ENCODE assay signal across 23 cellular contexts in the genomic region with DNA sequence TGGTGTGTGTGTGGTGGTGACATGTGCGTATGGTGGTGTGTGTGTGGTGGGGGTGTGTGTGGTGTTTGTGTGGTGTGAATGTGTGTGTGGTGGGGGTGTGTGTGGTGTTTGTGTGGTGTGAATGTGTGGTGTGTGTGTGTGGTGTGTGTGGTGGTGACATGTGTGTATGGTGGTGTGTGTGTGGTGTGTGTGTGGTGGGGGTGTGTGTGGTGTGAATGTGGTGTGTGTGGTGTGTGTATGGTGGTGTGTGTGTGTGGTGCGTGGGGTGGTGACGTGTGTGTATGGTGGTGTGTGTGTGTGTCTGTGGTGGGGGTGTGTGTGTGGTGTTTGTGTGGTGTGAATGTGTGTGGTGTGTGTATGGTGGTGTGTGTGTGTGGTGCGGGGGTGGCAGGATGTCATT.
"Had no signal": no experiment of that assay in that cellular context is flagged by ENCODE, and none has a peak within 500 bp of the region (broad histone marks: within the 10 kb centered on the region; RNA-seq: fewer than 3 reads in every experiment).

No MANE protein-coding gene starts in this region.

- H3K36me3 ChIP-seq: cardiac muscle cell, SJSA1 had no signal

- H3K36me3 Mint-ChIP-seq: activated naive CD8-positive, alpha-beta T cell; brain had no signal

- H3K4me3 ChIP-seq: cardiac muscle cell, SJSA1 had no signal

- ATAC-seq: activated CD4-positive, CD25-positive, alpha-beta regulatory T cell treated with anti-CD3 and anti-CD28 coated beads, Interleukin-2, amount 50 U/mL, for 24 hours; activated CD8-positive, alpha-beta T cell treated with anti-CD3 and anti-CD28 coated beads, Interleukin-2, amount 10 ng/mL, durations not matched to agents 7 days and 5 days; activated T-cell treated with anti-CD3 and anti-CD28 coated beads, Interleukin-2, amount 50 U/mL, for 4 hours; Panc1 had no signal

- H3K27me3 Mint-ChIP-seq: brain had no signal

- DNase-seq: activated CD4-positive, alpha-beta T cell treated with anti-CD3 and anti-CD28 coated beads for 4 hours; activated CD8-positive, alpha-beta T cell treated with anti-CD3 and anti-CD28 coated beads, Interleukin-2, amount 10 ng/mL, durations not matched to agents 7 days and 5 days; activated effector memory CD4-positive, alpha-beta T cell treated with anti-CD3 and anti-CD28 coated beads, Interleukin-2, amount 50 U/mL, for 16 hours; activated naive CD4-positive, alpha-beta T cell treated with anti-CD3 and anti-CD28 coated beads for 36 hours; activated T-cell treated with anti-CD3 and anti-CD28 coated beads, Interleukin-2, amount 50 U/mL, for 4 hours; amygdala; NCI-H1092; NCI-H1417; NCI-H1694 treated with DMSO at 0.1 percent for 48 hours; NCI-H2029 treated with DMSO at 0.1 percent for 48 hours; NCI-H345; NCI-H510A; NCI-H526 treated with DMSO at 0.1 percent for 48 hours; NCI-H82; Right ventricle myocardium superior; RPMI8226 had no signal

- H3K27ac Mint-ChIP-seq: activated naive CD4-positive, alpha-beta T cell treated with anti-CD3 and anti-CD28 coated beads for 36 hours; activated naive CD8-positive, alpha-beta T cell; T-helper 1 cell treated with Interleukin-12 subunit alpha and Interleukin-12 subunit beta and Interleukin-4 antibody, amounts not matched to agents 30 μg/mL and 1 μg/mL, for 36 hours had no signal

- H3K9me3 Mint-ChIP-seq: activated naive CD4-positive, alpha-beta T cell treated with anti-CD3 and anti-CD28 coated beads for 36 hours; activated T-cell treated with anti-CD3 and anti-CD28 coated beads, Interleukin-2, amount 50 U/mL, for 4 hours; T-helper 1 cell treated with Interleukin-12 subunit alpha and Interleukin-12 subunit beta and Interleukin-4 antibody, amounts not matched to agents 30 μg/mL and 1 μg/mL, for 36 hours had no signal

- H3K27me3 ChIP-seq: cardiac muscle cell, SJSA1 had no signal

- H3K4me1 ChIP-seq: SJSA1 had no signal

- H3K4me3 Mint-ChIP-seq: activated CD8-positive, alpha-beta T cell treated with anti-CD3 and anti-CD28 coated beads, Interleukin-2, amount 10 ng/mL, durations not matched to agents 7 days and 5 days; activated naive CD4-positive, alpha-beta T cell treated with anti-CD3 and anti-CD28 coated beads for 36 hours; activated naive CD8-positive, alpha-beta T cell; activated T-cell treated with anti-CD3 and anti-CD28 coated beads, Interleukin-2, amount 50 U/mL, for 4 hours; brain; T-helper 1 cell treated with Interleukin-12 subunit alpha and Interleukin-12 subunit beta and Interleukin-4 antibody, amounts not matched to agents 30 μg/mL and 1 μg/mL, for 36 hours had no signal

- H3K27ac ChIP-seq: cardiac muscle cell, SJSA1 had no signal
